Comparison of ENCODE assay signal across 8 cellular contexts in genomic region chr6:34236423-34237315, GRCh38. TPM values are rescaled to one million over a fixed set of nuclear protein-coding genes. Genes with fewer than 3 reads are reported as not detected.
A peak's percentile ranks its signal among the peaks of the same experiment; 100 is the strongest.
DNase-seq lines count a peak whose midpoint lies in the region; ATAC-seq and TF ChIP-seq lines count a peak whose summit lies in the region.

A gene with protein sequence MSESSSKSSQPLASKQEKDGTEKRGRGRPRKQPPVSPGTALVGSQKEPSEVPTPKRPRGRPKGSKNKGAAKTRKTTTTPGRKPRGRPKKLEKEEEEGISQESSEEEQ (plus strand): TSS chr6:34236873. CDS start chr6:34240781, 3,908 bp downstream.

- no peaks in the 10 kb centered on the region for H3K9me3 Mint-ChIP-seq in Caco-2 (ENCODE audit: unreplicated experiment)

- H3K36me3 ChIP-seq in Caco-2 (ENCODE audit: control insufficient read depth, insufficient read depth, low read length), result no peaks in the 10 kb centered on the region
- peaks cover 29% of the 10 kb centered on the region for H3K36me3 ChIP-seq in OCI-LY3 (replicated peaks; ENCODE audit: low read depth, low read length)
- no peaks in the 10 kb centered on the region for H3K36me3 ChIP-seq in mucosa of descending colon (ENCODE audit: low read depth)

- H3K4me3 Mint-ChIP-seq in Caco-2 (ENCODE audit: unreplicated experiment), result peak within 1 kb of the TSS; percentile 71

- H3K36me3 Mint-ChIP-seq in Caco-2 (ENCODE audit: insufficient read depth, unreplicated experiment), result peaks cover 27% of the 10 kb centered on the region

- BruUV-seq in Caco-2 (replicated peaks; lab: Mats Ljungman, UMichigan), result no TSS peak

- CTCF ChIA-PET in Caco-2 (lab: Charles Lee), result interaction anchor here (0.5 to 1.3 kb wide), 6 partner anchors 13 to 226 kb away, joined by 3 to 11 read pairs (median 6); partner anchors contain the start of gene SMIM29

- H3K27me3 Mint-ChIP-seq in Caco-2 (ENCODE audit: insufficient read depth, unreplicated experiment), result no peaks in the 10 kb centered on the region

- H3K9ac ChIP-seq in OCI-LY3 (ENCODE audit: low read length), result peak within 1 kb of the TSS; percentile 100

- peak within 1 kb of the TSS; percentile 66 for H3K4me3 ChIP-seq in Caco-2 (ENCODE audit: low read depth, low read length)
- H3K4me3 ChIP-seq in OCI-LY3 (ENCODE audit: low read length), result peak within 1 kb of the TSS; percentile 98
- peak within 1 kb of the TSS; percentile 69 for H3K4me3 ChIP-seq in epithelial cell of esophagus (ENCODE audit: low read length)
- peak within 1 kb of the TSS; percentile 59 for H3K4me3 ChIP-seq in mucosa of descending colon

- no peak within 1 kb of the TSS for H2AFZ ChIP-seq in OCI-LY3 (ENCODE audit: low read depth, low read length)

- H3K4me2 ChIP-seq in OCI-LY3 (ENCODE audit: low read length), result peak within 1 kb of the TSS; percentile 98

- H3K27ac ChIP-seq in OCI-LY3 (ENCODE audit: low read length), result peak within 1 kb of the TSS; percentile 81

- ATAC-seq in GM21423 (IDR thresholded peaks at IDR 0.05; ENCODE audit: unreplicated experiment), result peak; percentile 57
- peak; percentile 84 for ATAC-seq in mucosa of descending colon

- H3K4me1 ChIP-seq in Caco-2, result peaks cover 29% of the 10 kb centered on the region
- peaks cover 13% of the 10 kb centered on the region for H3K4me1 ChIP-seq in OCI-LY3 (ENCODE audit: low read length)
- H3K4me1 ChIP-seq in mucosa of descending colon (ENCODE audit: low read depth), result no peaks in the 10 kb centered on the region

- peak; percentile 85 to 86 for DNase-seq in Caco-2
- peak; percentile 88 for DNase-seq in HuH-7 (ENCODE audit: low spot score)
- peak; percentile 88 for DNase-seq in activated T-cell treated with anti-CD3 and anti-CD28 coated beads for 1 hour (ENCODE audit: low read depth)
- peak; percentile 87 for DNase-seq in epithelial cell of esophagus (ENCODE audit: low read depth)
- DNase-seq in mucosa of descending colon, result peak; percentile 91 to 94 (median 91)
- DNase-seq in stimulated activated CD8-positive, alpha-beta memory T cell treated with anti-CD3 and anti-CD28 coated beads, Interleukin-4, amount 100 ng/mL, for 24 hours (ENCODE audit: low read depth), result peak; percentile 85

- no peak for TF ChIP-seq CTCF in Caco-2 (IDR thresholded peaks at IDR 0.05; ENCODE audit: insufficient read depth in 1 of 2, low read depth in 1 of 2, low read length in 1 of 2, severe bottlenecking in 1 of 2, unreplicated experiment in 1 of 2)
- TF ChIP-seq CTCF in OCI-LY3 (IDR thresholded peaks at IDR 0.05; ENCODE audit: low read depth, low read length), result no peak
- no peak for TF ChIP-seq CTCF in epithelial cell of esophagus (IDR thresholded peaks at IDR 0.05; ENCODE audit: insufficient read depth, low read depth, low read length, missing control alignments)
- TF ChIP-seq CTCF in mucosa of descending colon (IDR thresholded peaks at IDR 0.05), result no peak

- peaks cover 34% of the 10 kb centered on the region for H4K20me1 ChIP-seq in OCI-LY3 (ENCODE audit: insufficient read depth, low read length)

- no peaks in the 10 kb centered on the region for H3K9me3 ChIP-seq in Caco-2
- no peaks in the 10 kb centered on the region for H3K9me3 ChIP-seq in OCI-LY3 (ENCODE audit: insufficient read depth, low read length)
- H3K9me3 ChIP-seq in mucosa of descending colon, result no peaks in the 10 kb centered on the region

- H3K4me1 Mint-ChIP-seq in Caco-2 (ENCODE audit: low read depth, unreplicated experiment), result no peaks in the 10 kb centered on the region

- peak within 1 kb of the TSS; percentile 67 for H3K27ac Mint-ChIP-seq in Caco-2 (ENCODE audit: unreplicated experiment)

- POLR2A ChIA-PET in Caco-2 (lab: Charles Lee), result interaction anchor here (0.5 to 1.3 kb wide), 17 partner anchors 9 to 543 kb away, joined by 3 to 23 read pairs (median 5); partner anchors contain the start of genes PACSIN1, RPS10 and SMIM29

- intact Hi-C loops in Caco-2 (cut with micrococcal nuclease; ENCODE audit: unreplicated experiment) (no loop called here), mucosa of descending colon (cut with DNase I, micrococcal nuclease) (no loop called here)

- H3K27me3 ChIP-seq in Caco-2 (replicated peaks; ENCODE audit: control insufficient read depth, insufficient read depth, low read length) (no peaks in the 10 kb centered on the region), OCI-LY3 (ENCODE audit: low read depth, low read length) (no peaks in the 10 kb centered on the region)

- H3K79me2 ChIP-seq in OCI-LY3 (ENCODE audit: low read length), result peaks cover 56% of the 10 kb centered on the region

RNA-seq across cellular contexts. Expression of the gene that starts here (rescaled TPM):
- 301 and 322 TPM in 2 replicates for total RNA-seq in Caco-2 (2022)
- total RNA-seq in mucosa of descending colon, result 100 to 1,000 TPM in 2 of 3 donors, 10 to 100 TPM in 1; 49.4 to 176 (median 124) TPM

Comparison
In these comparisons a context has a peak if more than half of its experiments do, and no peak if none do; other contexts are left out.
1. Peak in every context shown above with its lines: DNase-seq, ATAC-seq, H3K4me3 ChIP-seq and H3K27ac ChIP-seq.